Comparison of ENCODE assay signal across 4 cellular contexts in genomic region chr10:67691861-67692260, GRCh38. TPM values are rescaled to one million over a fixed set of nuclear protein-coding genes. Genes with fewer than 3 reads are reported as not detected.
"Had no signal": no experiment of that assay in that cellular context is flagged by ENCODE, and none has a peak within 500 bp of the region (broad histone marks: within the 10 kb centered on the region; RNA-seq: fewer than 3 reads in every experiment).

No MANE protein-coding gene starts in this region.

RNA-seq across cellular contexts. Expression of gene CTNNA3, which starts 4.1 kb away (rescaled TPM):
- total RNA-seq: lower lobe of right lung, lung microvascular endothelial cell, mammary epithelial cell had no signal
- polyA plus RNA-seq: immature natural killer cell, mammary epithelial cell had no signal
